In genomic region chr9:114317665-114318357, GRCh38 we compare ENCODE assay signal across 12 cellular contexts. TPM values are rescaled to one million over a fixed set of nuclear protein-coding genes. Genes with fewer than 3 reads are reported as not detected.
DNase-seq lines count a peak whose midpoint lies in the region; ATAC-seq and TF ChIP-seq lines count a peak whose summit lies in the region.
"Had no signal": no experiment of that assay in that cellular context is flagged by ENCODE, and none has a peak within 500 bp of the region (broad histone marks: within the 10 kb centered on the region; RNA-seq: fewer than 3 reads in every experiment).

No MANE protein-coding gene starts in this region.

- WGBS in transverse colon (ENCODE audit: low coverage in 1 of 2), 2 donors = 78 to 87% methylated on average over 8 of the region's 8 CpGs

- no peaks in the 10 kb centered on the region for H3K4me1 Mint-ChIP-seq in CD8-positive, alpha-beta memory T cell

- no peak for TF ChIP-seq EP300 in transverse colon (IDR thresholded peaks at IDR 0.05; ENCODE audit: low read depth)

- DNase-seq in AG04449 (ENCODE audit: low read depth, low spot score) (peak; percentile 47), GM04503 (ENCODE audit: low read depth) (peak; percentile 57), SIG-M5 (lab: John Stamatoyannopoulos, UW) (peak; percentile 68), foreskin melanocyte (peak; percentile 19), NCI-H1105 (lab: John Stamatoyannopoulos, UW) (no peak), transverse colon (no peak)
- DNase-seq in CD8-positive, alpha-beta memory T cell = no peak
- DNase-seq: activated naive CD4-positive, alpha-beta T cell treated with anti-CD3 and anti-CD28 coated beads, Interleukin-2, amount 10 ng/mL, durations not matched to agents 7 days and 5 days; NCI-H446 treated with DMSO at 0.1 percent for 48 hours; T-helper 9 cell had no signal

- POLR2A ChIA-PET in AG04449 (lab: Yijun Ruan, JAX) = no interaction called here
- POLR2A ChIA-PET in CD8-positive, alpha-beta memory T cell (lab: Charles Lee) = no interaction called here

- H3K4me1 ChIP-seq in CD8-positive, alpha-beta memory T cell (ENCODE audit: insufficient read depth, low read length) = no peaks in the 10 kb centered on the region
- no peaks in the 10 kb centered on the region for H3K4me1 ChIP-seq in transverse colon

- no peaks in the 10 kb centered on the region for H3K27me3 ChIP-seq in CD8-positive, alpha-beta memory T cell (ENCODE audit: insufficient read depth, low read length, poor library complexity, severe bottlenecking)
- H3K27me3 ChIP-seq in transverse colon = no peaks in the 10 kb centered on the region

- intact Hi-C loops in transverse colon (cut with DNase I; ENCODE audit: low total_unique reads) = no loop called here

- no peak overlapping the region for H3K27ac ChIP-seq in CD8-positive, alpha-beta memory T cell (ENCODE audit: low read depth, low read length)
- H3K27ac ChIP-seq in transverse colon = no peak overlapping the region

- in situ Hi-C loops in transverse colon (cut with MboI; ENCODE audit: low pct_ligation_motif_present in 1 of 4, low pct_unique_long_range_greater_than_20kb in 1 of 4, low sequenced_read_pairs in 3 of 4) = no loop called here

- H3K9me3 ChIP-seq in CD8-positive, alpha-beta memory T cell (ENCODE audit: low read length) = no peaks in the 10 kb centered on the region
- H3K9me3 ChIP-seq in transverse colon = no peaks in the 10 kb centered on the region

- H3K4me3 ChIP-seq in AG04449 (ENCODE audit: low read depth, low read length) = no peak overlapping the region
- H3K4me3 ChIP-seq in CD8-positive, alpha-beta memory T cell (ENCODE audit: low read length) = no peak overlapping the region
- H3K4me3 ChIP-seq in transverse colon = no peak overlapping the region

- CTCF ChIA-PET in AG04449 (lab: Yijun Ruan, JAX) = interaction anchor here (1.4 to 3.1 kb wide), 3 partner anchors 208 to 235 kb away, joined by 4 to 15 read pairs (median 5); no protein-coding TSS in a partner anchor
- CTCF ChIA-PET in CD8-positive, alpha-beta memory T cell (lab: Charles Lee) = no interaction called here

- H3K9me3 Mint-ChIP-seq in CD8-positive, alpha-beta memory T cell = no peaks in the 10 kb centered on the region
- H3K9me3 Mint-ChIP-seq: activated naive CD4-positive, alpha-beta T cell treated with anti-CD3 and anti-CD28 coated beads, Interleukin-2, amount 10 ng/mL, durations not matched to agents 7 days and 5 days had no signal

- H3K36me3 Mint-ChIP-seq in CD8-positive, alpha-beta memory T cell = no peaks in the 10 kb centered on the region
- H3K36me3 Mint-ChIP-seq: activated naive CD4-positive, alpha-beta T cell treated with anti-CD3 and anti-CD28 coated beads, Interleukin-2, amount 10 ng/mL, durations not matched to agents 7 days and 5 days had no signal

- peaks cover 10 to 36% of the 10 kb centered on the region in 2 donors for H3K27me3 Mint-ChIP-seq in CD8-positive, alpha-beta memory T cell

- no peak for TF ChIP-seq CTCF in AG04449 (IDR thresholded peaks at IDR 0.05; ENCODE audit: insufficient read depth, low read length, missing control alignments)
- TF ChIP-seq CTCF in transverse colon (IDR thresholded peaks at IDR 0.05) = no peak

- ATAC-seq in HG03095 (IDR thresholded peaks at IDR 0.05; ENCODE audit: unreplicated experiment) = no peak

- no peak overlapping the region for H3K4me3 Mint-ChIP-seq in CD8-positive, alpha-beta memory T cell
- H3K4me3 Mint-ChIP-seq: activated naive CD4-positive, alpha-beta T cell treated with anti-CD3 and anti-CD28 coated beads, Interleukin-2, amount 10 ng/mL, durations not matched to agents 7 days and 5 days had no signal

- H3K27ac Mint-ChIP-seq in CD8-positive, alpha-beta memory T cell = no peak overlapping the region
- H3K27ac Mint-ChIP-seq: activated naive CD4-positive, alpha-beta T cell treated with anti-CD3 and anti-CD28 coated beads, Interleukin-2, amount 10 ng/mL, durations not matched to agents 7 days and 5 days had no signal

- no peaks in the 10 kb centered on the region for H3K36me3 ChIP-seq in CD8-positive, alpha-beta memory T cell (ENCODE audit: insufficient read depth, low read length)
- no peaks in the 10 kb centered on the region for H3K36me3 ChIP-seq in transverse colon

- no peak for TF ChIP-seq POLR2A in transverse colon (IDR thresholded peaks at IDR 0.05)

RNA-seq across cellular contexts. Expression of gene ORM1, which starts 5.1 kb away (rescaled TPM):
- total RNA-seq in CD8-positive, alpha-beta memory T cell = not detected
- polyA plus RNA-seq in CD8-positive, alpha-beta memory T cell = not detected
- total RNA-seq in transverse colon = not detected
- total RNA-seq: pulmonary artery endothelial cell had no signal

RNA-seq across cellular contexts. Expression of gene ORM2, which starts 11.9 kb away (rescaled TPM):
- not detected for total RNA-seq in CD8-positive, alpha-beta memory T cell
- polyA plus RNA-seq in CD8-positive, alpha-beta memory T cell = not detected
- not detected for total RNA-seq in transverse colon
- total RNA-seq: pulmonary artery endothelial cell had no signal

Comparison
In these comparisons a context has a peak if more than half of its experiments do, and no peak if none do; other contexts are left out.
1. DNase-seq: peak in AG04449 (single experiment), GM04503 (single experiment), SIG-M5 (single experiment) and foreskin melanocyte (single experiment); none in NCI-H1105 (single experiment), CD8-positive, alpha-beta memory T cell (0 of 5) and transverse colon (single experiment).